ENCODE assay signal across 23 cellular contexts in genomic region chr2:67776276-67776675, GRCh38.
"Had no signal": no experiment of that assay in that cellular context is flagged by ENCODE, and none has a peak within 500 bp of the region (broad histone marks: within the 10 kb centered on the region; RNA-seq: fewer than 3 reads in every experiment).

No MANE protein-coding gene starts in this region.

- H3K4me3 ChIP-seq: MG63, SK-N-MC had no signal

- H3K27me3 ChIP-seq: MG63 had no signal

- DNase-seq: activated CD4-positive, alpha-beta memory T cell treated with anti-CD3 and anti-CD28 coated beads, Interleukin-2, amount 10 ng/mL, durations not matched to agents 7 days and 5 days; activated CD4-positive, alpha-beta T cell treated with anti-CD3 and anti-CD28 coated beads for 36 hours; activated CD4-positive, alpha-beta T cell treated with anti-CD3 and anti-CD28 coated beads, Interleukin-2, amount 50 U/mL, for 1 hour; activated gamma-delta T cell treated with Interleukin-2 at 50 U/mL for 16 hours; activated naive CD4-positive, alpha-beta T cell treated with anti-CD3 and anti-CD28 coated beads, Interleukin-2, amount 10 ng/mL, durations not matched to agents 7 days and 5 days; activated naive CD8-positive, alpha-beta T cell treated with anti-CD3 and anti-CD28 coated beads for 36 hours; activated T-cell treated with anti-CD3 and anti-CD28 coated beads, Interleukin-2, amount 50 U/mL, for 72 hours; cerebellar nuclear complex; KG1; MG63; MV-4-11; NCI-H1105; NCI-H1436; NCI-H2029 treated with DMSO at 0.1 percent for 48 hours; NCI-H446 treated with DMSO at 0.1 percent for 48 hours; NCI-H526; NCI-H82; RPMI8226; T-cell; T-helper 2 cell; WERI-Rb-1 had no signal

- H3K27ac ChIP-seq: SK-N-MC, WERI-Rb-1 had no signal

- H3K36me3 ChIP-seq: MG63, WERI-Rb-1 had no signal

- ATAC-seq: activated CD4-positive, alpha-beta T cell treated with anti-CD3 and anti-CD28 coated beads for 36 hours; activated T-cell treated with anti-CD3 and anti-CD28 coated beads, Interleukin-2, amount 50 U/mL, for 72 hours; Right ventricle myocardium inferior; T-cell had no signal

- H3K9me3 ChIP-seq: MG63 had no signal
